Comparison of ENCODE assay signal across 11 cellular contexts in the genomic region with DNA sequence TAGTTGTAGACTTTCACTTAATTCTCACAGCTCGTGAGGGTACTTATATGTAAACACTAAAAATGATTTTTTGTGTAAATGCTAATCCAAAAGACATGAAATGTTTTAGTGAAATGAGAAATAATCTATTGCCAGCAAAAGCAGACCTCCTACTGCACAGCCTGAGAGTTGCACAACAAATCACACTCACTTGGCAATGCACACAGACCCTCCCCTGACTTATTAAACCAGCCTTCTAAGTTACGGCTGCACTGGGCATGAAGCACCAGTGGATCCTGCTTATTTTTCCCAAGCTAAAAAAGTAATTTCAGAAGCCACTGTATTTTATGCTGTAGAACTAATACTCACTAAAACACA. TPM values are rescaled to one million over a fixed set of nuclear protein-coding genes. Genes with fewer than 3 reads are reported as not detected.
DNase-seq lines count a peak whose midpoint lies in the region; ATAC-seq and TF ChIP-seq lines count a peak whose summit lies in the region.
"Had no signal": no experiment of that assay in that cellular context is flagged by ENCODE, and none has a peak within 500 bp of the region (broad histone marks: within the 10 kb centered on the region; RNA-seq: fewer than 3 reads in every experiment).

No MANE protein-coding gene starts in this region.

- H3K27me3 ChIP-seq in ascending aorta, result no peaks in the 10 kb centered on the region
- peaks cover 0 to 6% (median 0%) of the 10 kb centered on the region in 7 donors for H3K27me3 ChIP-seq in heart right ventricle
- H3K27me3 ChIP-seq in prostate gland (replicated peaks; ENCODE audit: insufficient read depth), result no peaks in the 10 kb centered on the region
- H3K27me3 ChIP-seq: BE2C, ovary had no signal

- H3K27ac ChIP-seq in ascending aorta (peak overlapping the region; percentile 65 to 68), heart right ventricle (peak overlapping the region in 5 of 10 donors; percentile 30 to 56 (median 38)), prostate gland (peak overlapping the region; percentile 63 to 94)

- peak; percentile 73 for DNase-seq in Ammon's horn (ENCODE audit: low spot score)
- DNase-seq in ascending aorta (ENCODE audit: low spot score in 2 of 2), result no peak
- no peak for DNase-seq in heart right ventricle
- peak; percentile 58 for DNase-seq in prostate gland (ENCODE audit: low spot score)
- DNase-seq in stimulated activated CD8-positive, alpha-beta memory T cell treated with anti-CD3 and anti-CD28 coated beads, Interleukin-4, amount 100 ng/mL, for 48 hours, result no peak
- no peak for DNase-seq in ACHN
- no peak for DNase-seq in T-helper 9 cell
- DNase-seq: BE2C, NCI-H1105 had no signal

- H3K9me3 ChIP-seq in ascending aorta (no peaks in the 10 kb centered on the region), heart right ventricle (no peaks in the 10 kb centered on the region), prostate gland (no peaks in the 10 kb centered on the region)
- H3K9me3 ChIP-seq: BE2C, ovary had no signal

- 59 to 76% methylated on average over 2 of the region's 2 CpGs for WGBS in heart right ventricle, 2 donors
- 10% methylated on average over 2 of the region's 2 CpGs for WGBS in prostate gland

- no peak for TF ChIP-seq CTCF in ascending aorta (IDR thresholded peaks at IDR 0.05)
- TF ChIP-seq CTCF in heart right ventricle (IDR thresholded peaks at IDR 0.05), result no peak
- peak in 1 of 4 experiments; percentile 2 for TF ChIP-seq CTCF in prostate gland (IDR thresholded peaks at IDR 0.05)

- peaks cover 35 to 39% of the 10 kb centered on the region in 2 donors for H3K36me3 ChIP-seq in ascending aorta
- H3K36me3 ChIP-seq in heart right ventricle, result peaks cover 0 to 40% (median 7%) of the 10 kb centered on the region in 9 donors
- H3K36me3 ChIP-seq in prostate gland, result peaks cover 8 to 12% of the 10 kb centered on the region in 2 donors
- H3K36me3 ChIP-seq: BE2C, ovary had no signal

- peaks cover 12 to 41% of the 10 kb centered on the region in 2 donors for H3K4me1 ChIP-seq in ascending aorta
- peaks cover 8 to 56% (median 36%) of the 10 kb centered on the region in 9 donors for H3K4me1 ChIP-seq in heart right ventricle
- peaks cover 28% of the 10 kb centered on the region for H3K4me1 ChIP-seq in prostate gland (replicated peaks)
- H3K4me1 ChIP-seq: BE2C had no signal

- in situ Hi-C loops in ACHN (cut with HindIII; ENCODE audit: low pct_ligation_motif_present, low pct_unique_long_range_greater_than_20kb, low sequenced_read_pairs), result loop anchor here (10.0 kb wide), 1 partner anchor 299 kb away; a partner anchor contains a TSS

- H3K4me3 ChIP-seq in ascending aorta (peak overlapping the region in 1 of 2 donors; percentile 41), heart right ventricle (no peak overlapping the region), prostate gland (peak overlapping the region in 1 of 2 donors; percentile 6)
- H3K4me3 ChIP-seq: ovary had no signal

- no peak for TF ChIP-seq POLR2A in prostate gland (IDR thresholded peaks at IDR 0.05)

- intact Hi-C loops in ascending aorta (cut with DNase I) (loop anchor here (1.0 to 5.0 kb wide), 4 partner anchors 38 to 333 kb away; no protein-coding TSS in a partner anchor), heart right ventricle (cut with DNase I) (loop anchor here in 5 of 10 donors (5.0 to 10.0 kb wide), 3 partner anchors 33 to 329 kb away; no protein-coding TSS in a partner anchor), prostate gland (cut with DNase I) (loop anchor here (5.0 kb wide), 1 partner anchor 33 kb away; no protein-coding TSS in a partner anchor)

- ATAC-seq in heart right ventricle, result peak in 7 of 8 donors; percentile 42 to 80 (median 64)
- no peak for ATAC-seq in HG02642 (IDR thresholded peaks at IDR 0.05; ENCODE audit: poor library complexity, unreplicated experiment)

RNA-seq across cellular contexts. Expression of a gene that starts 10.3 kb away (rescaled TPM):
- total RNA-seq in ascending aorta (59.7 TPM), heart right ventricle (10 to 100 TPM in 5 of 10 donors, 1 to 10 TPM in 5; 5.8 to 15.9 (median 10.0) TPM), prostate gland (10 to 100 TPM; 58.1 to 60.4 TPM)
- 10 to 100 TPM in 1 of 2 donors, 1 to 10 TPM in 1; 6.5 to 17.5 TPM for polyA plus RNA-seq in heart right ventricle

RNA-seq across cellular contexts. Expression of a gene that starts 54.3 kb away (rescaled TPM):
- total RNA-seq in ascending aorta (103 TPM), heart right ventricle (100 to 1,000 TPM; 329 to 411 (median 353) TPM), prostate gland (100 to 1,000 TPM; 156 to 284 TPM)
- 100 to 1,000 TPM; 322 to 462 TPM for polyA plus RNA-seq in heart right ventricle

Comparison
In these comparisons a context has a peak if more than half of its experiments do, and no peak if none do; other contexts are left out.
1. DNase-seq: peak in Ammon's horn (single experiment) and prostate gland (single experiment); none in ascending aorta (0 of 2), heart right ventricle (0 of 2), stimulated activated CD8-positive, alpha-beta memory T cell treated with anti-CD3 and anti-CD28 coated beads, Interleukin-4, amount 100 ng/mL, for 48 hours (single experiment), ACHN (single experiment) and T-helper 9 cell (single experiment).